29 cellular contexts compared by ENCODE assay signal in the genomic region with DNA sequence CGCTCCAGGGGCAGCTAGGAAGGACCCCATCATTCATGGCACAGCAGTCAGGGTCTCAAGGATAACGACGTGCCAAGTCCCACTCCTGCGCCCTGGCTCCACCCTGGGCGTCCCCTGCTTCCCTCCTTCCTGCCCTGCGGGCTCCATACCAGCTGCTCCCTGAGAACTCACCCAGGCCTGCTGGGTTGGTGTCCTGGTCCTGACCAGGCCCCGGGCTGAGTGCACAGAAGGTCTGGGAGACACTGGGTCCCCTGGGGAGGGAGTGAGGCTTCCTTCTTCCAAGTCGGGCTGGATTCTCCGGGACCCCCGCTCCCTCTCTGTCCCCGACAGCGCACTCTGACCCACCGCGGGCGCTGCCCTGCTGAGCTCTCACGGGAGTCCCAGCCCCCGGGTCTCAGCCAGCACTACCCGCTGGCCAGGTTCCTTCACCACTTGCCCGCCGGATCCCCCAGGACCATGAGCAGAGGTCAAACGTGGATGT.
"Had no signal": no experiment of that assay in that cellular context is flagged by ENCODE, and none has a peak within 500 bp of the region (broad histone marks: within the 10 kb centered on the region; RNA-seq: fewer than 3 reads in every experiment).

No MANE protein-coding gene starts in this region.

- H3K9me3 ChIP-seq: adrenal gland, body of pancreas, gastroesophageal sphincter, pancreas, psoas muscle, thoracic aorta, uterus had no signal

- H3K9me3 Mint-ChIP-seq: activated CD4-positive, alpha-beta memory T cell treated with anti-CD3 and anti-CD28 coated beads for 36 hours; activated CD4-positive, alpha-beta T cell treated with anti-CD3 and anti-CD28 coated beads, Interleukin-2, amount 10 ng/mL, durations not matched to agents 24 days and 14 days; activated naive CD4-positive, alpha-beta T cell treated with anti-CD3 and anti-CD28 coated beads, Interleukin-2, amount 50 U/mL, for 72 hours; activated T-helper 1 cell treated with anti-CD3 and anti-CD28 coated beads, Interleukin-12 subunit alpha, Interleukin-12 subunit beta, Interleukin-2, Interleukin-4 antibody, amounts not matched to agents 30 ng/mL and 10 ng/mL and 1 ng/mL, durations not matched to agents 14 hours and 24 hours and 36 hours; stimulated activated naive CD8-positive, alpha-beta T cell treated with anti-CD3 and anti-CD28 coated beads, Interleukin-15, Interleukin-2, amounts not matched to agents 100 ng/mL and 50 ng/mL, for 24 hours had no signal

- H3K4me1 ChIP-seq: adrenal gland, body of pancreas, gastroesophageal sphincter, pancreas, psoas muscle, uterus had no signal

- H3K4me3 Mint-ChIP-seq: activated CD4-positive, alpha-beta memory T cell treated with anti-CD3 and anti-CD28 coated beads for 36 hours; activated CD4-positive, alpha-beta T cell treated with anti-CD3 and anti-CD28 coated beads, Interleukin-2, amount 10 ng/mL, durations not matched to agents 24 days and 14 days; activated T-helper 1 cell treated with anti-CD3 and anti-CD28 coated beads, Interleukin-12 subunit alpha, Interleukin-12 subunit beta, Interleukin-2, Interleukin-4 antibody, amounts not matched to agents 30 ng/mL and 10 ng/mL and 1 ng/mL, durations not matched to agents 14 hours and 24 hours and 36 hours; effector memory CD8-positive, alpha-beta T cell; naive thymus-derived CD4-positive, alpha-beta T cell; stimulated activated effector memory CD8-positive, alpha-beta T cell treated with anti-CD3 and anti-CD28 coated beads, Interleukin-12 subunit alpha, Interleukin-12 subunit beta, amount 100 ng/mL, for 72 hours; stimulated activated naive CD8-positive, alpha-beta T cell treated with anti-CD3 and anti-CD28 coated beads, Interleukin-15, Interleukin-2, amounts not matched to agents 100 ng/mL and 50 ng/mL, for 24 hours; T-helper 17 cell had no signal

- DNase-seq: activated CD4-positive, alpha-beta memory T cell treated with anti-CD3 and anti-CD28 coated beads for 36 hours; activated CD4-positive, alpha-beta T cell treated with anti-CD3 and anti-CD28 coated beads, Interleukin-2, amount 10 ng/mL, durations not matched to agents 24 days and 14 days; activated CD4-positive, CD25-positive, alpha-beta regulatory T cell treated with anti-CD3 and anti-CD28 coated beads, Interleukin-2, amount 50 U/mL, for 72 hours; activated CD8-positive, alpha-beta memory T cell treated with anti-CD3 and anti-CD28 coated beads, Interleukin-2, amount 50 U/mL, for 4 hours; activated T-cell treated with anti-CD3 and anti-CD28 coated beads, Interleukin-2, amount 50 U/mL, for 1 hour; adrenal gland; body of pancreas; cerebellar nuclear complex; cortex of kidney; effector memory CD8-positive, alpha-beta T cell; mammary epithelial cell; midbrain; naive thymus-derived CD4-positive, alpha-beta T cell; nucleus accumbens; pancreas; stimulated activated CD4-positive, alpha-beta T cell treated with anti-CD3 and anti-CD28 coated beads, Interleukin-4, amount 100 ng/mL, for 1 hour; T-helper 17 cell; T1000; trophoblast cell; uterus had no signal

- H3K27me3 ChIP-seq: adrenal gland, body of pancreas, hepatocyte, pancreas, uterus had no signal

- H3K36me3 ChIP-seq: adrenal gland, gastroesophageal sphincter, pancreas, thoracic aorta, uterus had no signal

- H3K27ac ChIP-seq: adrenal gland, body of pancreas, gastroesophageal sphincter, hepatocyte, pancreas, psoas muscle, thoracic aorta, uterus had no signal

- H3K36me3 Mint-ChIP-seq: activated CD4-positive, alpha-beta memory T cell treated with anti-CD3 and anti-CD28 coated beads for 36 hours; naive thymus-derived CD4-positive, alpha-beta T cell; stimulated activated effector memory CD8-positive, alpha-beta T cell treated with anti-CD3 and anti-CD28 coated beads, Interleukin-12 subunit alpha, Interleukin-12 subunit beta, amount 100 ng/mL, for 72 hours had no signal

- ATAC-seq: activated naive CD4-positive, alpha-beta T cell treated with anti-CD3 and anti-CD28 coated beads, Interleukin-2, amount 50 U/mL, for 72 hours; body of pancreas; effector memory CD8-positive, alpha-beta T cell; gastroesophageal sphincter; naive thymus-derived CD4-positive, alpha-beta T cell; pancreas; psoas muscle; SK-N-SH treated with all-trans-retinoic acid at 6 μM for 48 hours; stimulated activated effector memory CD8-positive, alpha-beta T cell treated with anti-CD3 and anti-CD28 coated beads, Interleukin-12 subunit alpha, Interleukin-12 subunit beta, amount 100 ng/mL, for 72 hours; T-helper 17 cell had no signal

- H3K4me3 ChIP-seq: adrenal gland, body of pancreas, gastroesophageal sphincter, hepatocyte, pancreas, psoas muscle, thoracic aorta, uterus had no signal

- H3K27ac Mint-ChIP-seq: activated CD4-positive, alpha-beta memory T cell treated with anti-CD3 and anti-CD28 coated beads for 36 hours; activated CD4-positive, alpha-beta T cell treated with anti-CD3 and anti-CD28 coated beads, Interleukin-2, amount 10 ng/mL, durations not matched to agents 24 days and 14 days; activated naive CD4-positive, alpha-beta T cell treated with anti-CD3 and anti-CD28 coated beads, Interleukin-2, amount 50 U/mL, for 72 hours; activated T-helper 1 cell treated with anti-CD3 and anti-CD28 coated beads, Interleukin-12 subunit alpha, Interleukin-12 subunit beta, Interleukin-2, Interleukin-4 antibody, amounts not matched to agents 30 ng/mL and 10 ng/mL and 1 ng/mL, durations not matched to agents 14 hours and 24 hours and 36 hours; effector memory CD8-positive, alpha-beta T cell; stimulated activated effector memory CD8-positive, alpha-beta T cell treated with anti-CD3 and anti-CD28 coated beads, Interleukin-12 subunit alpha, Interleukin-12 subunit beta, amount 100 ng/mL, for 72 hours; stimulated activated naive CD8-positive, alpha-beta T cell treated with anti-CD3 and anti-CD28 coated beads, Interleukin-15, Interleukin-2, amounts not matched to agents 100 ng/mL and 50 ng/mL, for 24 hours; T-helper 17 cell had no signal

- H3K4me1 Mint-ChIP-seq: activated CD4-positive, alpha-beta T cell treated with anti-CD3 and anti-CD28 coated beads, Interleukin-2, amount 10 ng/mL, durations not matched to agents 24 days and 14 days; stimulated activated effector memory CD8-positive, alpha-beta T cell treated with anti-CD3 and anti-CD28 coated beads, Interleukin-12 subunit alpha, Interleukin-12 subunit beta, amount 100 ng/mL, for 72 hours; T-helper 17 cell had no signal

- H3K27me3 Mint-ChIP-seq: activated CD4-positive, alpha-beta T cell treated with anti-CD3 and anti-CD28 coated beads, Interleukin-2, amount 10 ng/mL, durations not matched to agents 24 days and 14 days had no signal
